20 cellular contexts compared by ENCODE assay signal in the genomic region with DNA sequence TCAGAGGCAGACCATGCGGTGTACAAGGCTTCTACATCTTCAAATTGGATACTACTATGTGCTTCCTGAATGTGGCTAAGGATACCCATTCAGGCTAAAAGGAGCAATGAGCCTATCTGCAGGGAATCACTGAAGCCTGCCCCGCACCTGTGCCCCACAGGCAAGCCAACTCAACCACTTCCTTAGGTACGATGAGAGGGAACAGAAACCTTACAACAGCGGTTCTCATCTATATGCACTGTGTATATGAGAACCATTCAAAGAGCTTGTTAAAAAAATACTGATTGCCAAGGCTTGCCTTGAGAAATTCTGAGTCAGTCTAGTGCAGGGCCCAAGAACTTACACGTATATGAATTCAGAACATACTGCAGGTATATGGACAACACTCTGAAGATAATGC.
DNase-seq lines count a peak whose midpoint lies in the region; ATAC-seq and TF ChIP-seq lines count a peak whose summit lies in the region.
"Had no signal": no experiment of that assay in that cellular context is flagged by ENCODE, and none has a peak within 500 bp of the region (broad histone marks: within the 10 kb centered on the region; RNA-seq: fewer than 3 reads in every experiment).

No MANE protein-coding gene starts in this region.

- H3K4me1 ChIP-seq in BLaER1 treated with 17β-estradiol and CSF1 and Interleukin-3, amounts not matched to agents 10 nM and 100 nM = peaks cover 0 to 10% (median 7%) of the 10 kb centered on the region in 10 experiments; a peak in 9 of 20 replicates
- H3K4me1 ChIP-seq in endodermal cell (ENCODE audit: control insufficient read depth, insufficient read depth, low read length) = peaks cover 2% of the 10 kb centered on the region
- H3K4me1 ChIP-seq: gastrocnemius medialis, tibial nerve had no signal

- no peak overlapping the region for H3K27ac ChIP-seq in BLaER1 treated with 17β-estradiol and CSF1 and Interleukin-3, amounts not matched to agents 10 nM and 100 nM
- no peak overlapping the region for H3K27ac ChIP-seq in endodermal cell (ENCODE audit: low read depth, low read length)
- H3K27ac ChIP-seq: A549, gastrocnemius medialis, tibial nerve had no signal

- H3K27ac Mint-ChIP-seq in endothelial cell (ENCODE audit: unreplicated experiment) (no peak overlapping the region), endodermal cell (no peak overlapping the region)
- H3K27ac Mint-ChIP-seq: activated B cell treated with CpG ODN at 0.5 μM for 24 hours; CD4-positive, CD25-positive, alpha-beta regulatory T cell; T-helper 1 cell treated with Interleukin-12 subunit alpha and Interleukin-12 subunit beta and Interleukin-4 antibody, amounts not matched to agents 30 μg/mL and 1 μg/mL, for 36 hours had no signal

- H3K4me3 Mint-ChIP-seq in endothelial cell (ENCODE audit: unreplicated experiment) (no peak overlapping the region), endodermal cell (no peak overlapping the region)
- H3K4me3 Mint-ChIP-seq: activated B cell treated with CpG ODN at 0.5 μM for 24 hours; CD4-positive, CD25-positive, alpha-beta regulatory T cell; T-helper 1 cell treated with Interleukin-12 subunit alpha and Interleukin-12 subunit beta and Interleukin-4 antibody, amounts not matched to agents 30 μg/mL and 1 μg/mL, for 36 hours had no signal

- H3K27me3 ChIP-seq in BLaER1 treated with 17β-estradiol and CSF1 and Interleukin-3, amounts not matched to agents 10 nM and 100 nM = no peaks in the 10 kb centered on the region
- H3K27me3 ChIP-seq in endodermal cell (ENCODE audit: control insufficient read depth, insufficient read depth, low read length, poor library complexity, severe bottlenecking) = no peaks in the 10 kb centered on the region
- H3K27me3 ChIP-seq: gastrocnemius medialis, tibial nerve had no signal

- H3K4me1 Mint-ChIP-seq in endothelial cell (ENCODE audit: unreplicated experiment) = peaks cover 13% of the 10 kb centered on the region
- peaks cover 23% of the 10 kb centered on the region for H3K4me1 Mint-ChIP-seq in endodermal cell
- H3K4me1 Mint-ChIP-seq: activated B cell treated with CpG ODN at 0.5 μM for 24 hours; CD4-positive, CD25-positive, alpha-beta regulatory T cell had no signal

- H3K9me3 Mint-ChIP-seq in endothelial cell (ENCODE audit: unreplicated experiment) (no peaks in the 10 kb centered on the region), endodermal cell (no peaks in the 10 kb centered on the region)
- H3K9me3 Mint-ChIP-seq: activated B cell treated with CpG ODN at 0.5 μM for 24 hours; CD4-positive, CD25-positive, alpha-beta regulatory T cell; T-helper 1 cell treated with Interleukin-12 subunit alpha and Interleukin-12 subunit beta and Interleukin-4 antibody, amounts not matched to agents 30 μg/mL and 1 μg/mL, for 36 hours had no signal

- no peak overlapping the region for H3K4me3 ChIP-seq in BLaER1 treated with 17β-estradiol and CSF1 and Interleukin-3, amounts not matched to agents 10 nM and 100 nM
- no peak overlapping the region for H3K4me3 ChIP-seq in endodermal cell (ENCODE audit: low read length)
- H3K4me3 ChIP-seq: A549, gastrocnemius medialis, tibial nerve had no signal

- TF ChIP-seq CTCF in endothelial cell (IDR thresholded peaks at IDR 0.05; ENCODE audit: unreplicated experiment) = no peak
- no peak for TF ChIP-seq CTCF in endodermal cell (conservative IDR thresholded peaks at IDR 0.05)

- no peak overlapping the region for H3K9ac ChIP-seq in BLaER1 treated with 17β-estradiol and CSF1 and Interleukin-3, amounts not matched to agents 10 nM and 100 nM
- no peak overlapping the region for H3K9ac ChIP-seq in endodermal cell (ENCODE audit: extremely low read depth, low read length, poor library complexity, severe bottlenecking)

- no peaks in the 10 kb centered on the region for H3K9me3 ChIP-seq in BLaER1 treated with 17β-estradiol and CSF1 and Interleukin-3, amounts not matched to agents 10 nM and 100 nM (replicated peaks in 1 of 11)
- H3K9me3 ChIP-seq in endodermal cell (ENCODE audit: control insufficient read depth, low read length) = no peaks in the 10 kb centered on the region
- H3K9me3 ChIP-seq: A549, gastrocnemius medialis, tibial nerve had no signal

- no peak for DNase-seq in endothelial cell (ENCODE audit: low spot score)
- DNase-seq in midbrain (lab: John Stamatoyannopoulos, UW) = no peak
- no peak for DNase-seq in putamen (ENCODE audit: low spot score)
- no peak for DNase-seq in endodermal cell
- DNase-seq: activated B cell treated with CpG ODN at 0.5 μM for 24 hours; CD4-positive, CD25-positive, alpha-beta regulatory T cell; EL; gastrocnemius medialis; KG1; left ventricle myocardium superior; NCI-H1105; NCI-H2171 had no signal

- ATAC-seq in GM18907 (IDR thresholded peaks at IDR 0.05; ENCODE audit: unreplicated experiment) (peak; percentile 94), GM21737 (IDR thresholded peaks at IDR 0.05; ENCODE audit: unreplicated experiment) (peak; percentile 76), HG03159 (IDR thresholded peaks at IDR 0.05; ENCODE audit: unreplicated experiment) (peak; percentile 90)
- ATAC-seq: A549, gastrocnemius medialis, left ventricle myocardium superior, Right ventricle myocardium inferior had no signal

- H3K27me3 Mint-ChIP-seq in endothelial cell (ENCODE audit: unreplicated experiment) (no peaks in the 10 kb centered on the region), endodermal cell (ENCODE audit: insufficient read depth) (no peaks in the 10 kb centered on the region)
- H3K27me3 Mint-ChIP-seq: activated B cell treated with CpG ODN at 0.5 μM for 24 hours; CD4-positive, CD25-positive, alpha-beta regulatory T cell had no signal

- WGBS in endodermal cell (ENCODE audit: insufficient coverage in 1 of 2, insufficient read length in 1 of 2), 2 experiments = 95 to 100% methylated on average over 5 of the region's 5 CpGs

- peaks cover 0 to 9% (median 4%) of the 10 kb centered on the region in 11 experiments; a peak in 5 of 22 replicates for H3K36me3 ChIP-seq in BLaER1 treated with 17β-estradiol and CSF1 and Interleukin-3, amounts not matched to agents 10 nM and 100 nM
- peaks cover 9% of the 10 kb centered on the region for H3K36me3 ChIP-seq in endodermal cell (ENCODE audit: control insufficient read depth, insufficient read depth, low read length)
- H3K36me3 ChIP-seq: gastrocnemius medialis had no signal

- no peaks in the 10 kb centered on the region for H4K20me1 ChIP-seq in BLaER1 treated with 17β-estradiol and CSF1 and Interleukin-3, amounts not matched to agents 10 nM and 100 nM

- peak overlapping the region in 6 of 11 experiments; percentile 14 to 44 (median 32); a peak in 8 of 22 replicates for H3K4me2 ChIP-seq in BLaER1 treated with 17β-estradiol and CSF1 and Interleukin-3, amounts not matched to agents 10 nM and 100 nM
- H3K4me2 ChIP-seq: A549 had no signal

- peaks cover 1% of the 10 kb centered on the region for H3K36me3 Mint-ChIP-seq in endothelial cell (ENCODE audit: low read depth, unreplicated experiment)
- peaks cover 3% of the 10 kb centered on the region for H3K36me3 Mint-ChIP-seq in endodermal cell (ENCODE audit: low read depth)
- H3K36me3 Mint-ChIP-seq: CD4-positive, CD25-positive, alpha-beta regulatory T cell had no signal
